Comparison of ENCODE assay signal across 1 cellular context in the genomic region with DNA sequence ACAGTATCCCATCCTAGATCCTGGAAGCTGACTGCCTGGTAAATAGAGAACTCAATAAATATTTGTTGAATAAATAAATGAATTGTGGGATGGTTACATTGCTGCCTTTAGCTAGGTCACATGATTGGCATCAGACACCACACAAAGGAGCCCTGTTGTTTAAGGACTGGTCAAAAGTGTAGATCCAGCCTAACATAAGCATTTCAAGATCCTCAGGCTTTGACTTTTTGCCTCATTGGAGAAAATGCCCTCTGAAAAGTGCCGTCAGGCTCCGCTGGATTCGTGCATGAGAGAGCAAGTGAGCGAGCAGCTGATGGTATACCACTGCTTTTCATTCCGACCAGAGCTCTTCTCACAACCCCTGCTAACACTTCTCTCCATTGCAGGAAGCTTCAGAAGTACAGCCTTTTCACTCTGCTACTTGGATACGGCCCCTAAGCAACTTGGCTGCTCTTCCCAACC.
TF ChIP-seq lines count a peak whose summit lies in the region.

No MANE protein-coding gene starts in this region.

TF ChIP-seq in HepG2, 621 proteins besides CTCF, POLR2A, EP300 and RAD21 (continued from another document and continues in another):
- TF ChIP-seq, protein P1, sequence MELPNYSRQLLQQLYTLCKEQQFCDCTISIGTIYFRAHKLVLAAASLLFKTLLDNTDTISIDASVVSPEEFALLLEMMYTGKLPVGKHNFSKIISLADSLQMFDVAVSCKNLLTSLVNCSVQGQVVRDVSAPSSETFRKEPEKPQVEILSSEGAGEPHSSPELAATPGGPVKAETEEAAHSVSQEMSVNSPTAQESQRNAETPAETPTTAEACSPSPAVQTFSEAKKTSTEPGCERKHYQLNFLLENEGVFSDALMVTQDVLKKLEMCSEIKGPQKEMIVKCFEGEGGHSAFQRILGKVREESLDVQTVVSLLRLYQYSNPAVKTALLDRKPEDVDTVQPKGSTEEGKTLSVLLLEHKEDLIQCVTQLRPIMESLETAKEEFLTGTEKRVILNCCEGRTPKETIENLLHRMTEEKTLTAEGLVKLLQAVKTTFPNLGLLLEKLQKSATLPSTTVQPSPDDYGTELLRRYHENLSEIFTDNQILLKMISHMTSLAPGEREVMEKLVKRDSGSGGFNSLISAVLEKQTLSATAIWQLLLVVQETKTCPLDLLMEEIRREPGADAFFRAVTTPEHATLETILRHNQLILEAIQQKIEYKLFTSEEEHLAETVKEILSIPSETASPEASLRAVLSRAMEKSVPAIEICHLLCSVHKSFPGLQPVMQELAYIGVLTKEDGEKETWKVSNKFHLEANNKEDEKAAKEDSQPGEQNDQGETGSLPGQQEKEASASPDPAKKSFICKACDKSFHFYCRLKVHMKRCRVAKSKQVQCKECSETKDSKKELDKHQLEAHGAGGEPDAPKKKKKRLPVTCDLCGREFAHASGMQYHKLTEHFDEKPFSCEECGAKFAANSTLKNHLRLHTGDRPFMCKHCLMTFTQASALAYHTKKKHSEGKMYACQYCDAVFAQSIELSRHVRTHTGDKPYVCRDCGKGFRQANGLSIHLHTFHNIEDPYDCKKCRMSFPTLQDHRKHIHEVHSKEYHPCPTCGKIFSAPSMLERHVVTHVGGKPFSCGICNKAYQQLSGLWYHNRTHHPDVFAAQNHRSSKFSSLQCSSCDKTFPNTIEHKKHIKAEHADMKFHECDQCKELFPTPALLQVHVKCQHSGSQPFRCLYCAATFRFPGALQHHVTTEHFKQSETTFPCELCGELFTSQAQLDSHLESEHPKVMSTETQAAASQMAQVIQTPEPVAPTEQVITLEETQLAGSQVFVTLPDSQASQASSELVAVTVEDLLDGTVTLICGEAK (IDR thresholded peaks at IDR 0.05) = no peak
- TF ChIP-seq, protein P1 (CRISPR knock-in tag; IDR thresholded peaks at IDR 0.05) = no peak
- TF ChIP-seq, protein P2, sequence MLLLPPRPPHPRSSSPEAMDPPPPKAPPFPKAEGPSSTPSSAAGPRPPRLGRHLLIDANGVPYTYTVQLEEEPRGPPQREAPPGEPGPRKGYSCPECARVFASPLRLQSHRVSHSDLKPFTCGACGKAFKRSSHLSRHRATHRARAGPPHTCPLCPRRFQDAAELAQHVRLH (CRISPR knock-in tag; IDR thresholded peaks at IDR 0.05; ENCODE audit: borderline replicate concordance, low read depth) = no peak
- TF ChIP-seq ARID2 (CRISPR knock-in tag; IDR thresholded peaks at IDR 0.05; ENCODE audit: borderline replicate concordance) = no peak
- TF ChIP-seq EED (CRISPR knock-in tag; IDR thresholded peaks at IDR 0.05) = no peak
- 0 out of 2 replicates have a peak, but pooled peaks have one; percentile 9 for TF ChIP-seq REPIN1 (CRISPR knock-in tag; IDR thresholded peaks at IDR 0.05; ENCODE audit: borderline replicate concordance, low read depth)
- TF ChIP-seq, protein P3, sequence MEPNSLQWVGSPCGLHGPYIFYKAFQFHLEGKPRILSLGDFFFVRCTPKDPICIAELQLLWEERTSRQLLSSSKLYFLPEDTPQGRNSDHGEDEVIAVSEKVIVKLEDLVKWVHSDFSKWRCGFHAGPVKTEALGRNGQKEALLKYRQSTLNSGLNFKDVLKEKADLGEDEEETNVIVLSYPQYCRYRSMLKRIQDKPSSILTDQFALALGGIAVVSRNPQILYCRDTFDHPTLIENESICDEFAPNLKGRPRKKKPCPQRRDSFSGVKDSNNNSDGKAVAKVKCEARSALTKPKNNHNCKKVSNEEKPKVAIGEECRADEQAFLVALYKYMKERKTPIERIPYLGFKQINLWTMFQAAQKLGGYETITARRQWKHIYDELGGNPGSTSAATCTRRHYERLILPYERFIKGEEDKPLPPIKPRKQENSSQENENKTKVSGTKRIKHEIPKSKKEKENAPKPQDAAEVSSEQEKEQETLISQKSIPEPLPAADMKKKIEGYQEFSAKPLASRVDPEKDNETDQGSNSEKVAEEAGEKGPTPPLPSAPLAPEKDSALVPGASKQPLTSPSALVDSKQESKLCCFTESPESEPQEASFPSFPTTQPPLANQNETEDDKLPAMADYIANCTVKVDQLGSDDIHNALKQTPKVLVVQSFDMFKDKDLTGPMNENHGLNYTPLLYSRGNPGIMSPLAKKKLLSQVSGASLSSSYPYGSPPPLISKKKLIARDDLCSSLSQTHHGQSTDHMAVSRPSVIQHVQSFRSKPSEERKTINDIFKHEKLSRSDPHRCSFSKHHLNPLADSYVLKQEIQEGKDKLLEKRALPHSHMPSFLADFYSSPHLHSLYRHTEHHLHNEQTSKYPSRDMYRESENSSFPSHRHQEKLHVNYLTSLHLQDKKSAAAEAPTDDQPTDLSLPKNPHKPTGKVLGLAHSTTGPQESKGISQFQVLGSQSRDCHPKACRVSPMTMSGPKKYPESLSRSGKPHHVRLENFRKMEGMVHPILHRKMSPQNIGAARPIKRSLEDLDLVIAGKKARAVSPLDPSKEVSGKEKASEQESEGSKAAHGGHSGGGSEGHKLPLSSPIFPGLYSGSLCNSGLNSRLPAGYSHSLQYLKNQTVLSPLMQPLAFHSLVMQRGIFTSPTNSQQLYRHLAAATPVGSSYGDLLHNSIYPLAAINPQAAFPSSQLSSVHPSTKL (CRISPR knock-in tag; IDR thresholded peaks at IDR 0.05) = peak; percentile 55; the same call in 1 of the 2 replicates
- TF ChIP-seq, protein P4, sequence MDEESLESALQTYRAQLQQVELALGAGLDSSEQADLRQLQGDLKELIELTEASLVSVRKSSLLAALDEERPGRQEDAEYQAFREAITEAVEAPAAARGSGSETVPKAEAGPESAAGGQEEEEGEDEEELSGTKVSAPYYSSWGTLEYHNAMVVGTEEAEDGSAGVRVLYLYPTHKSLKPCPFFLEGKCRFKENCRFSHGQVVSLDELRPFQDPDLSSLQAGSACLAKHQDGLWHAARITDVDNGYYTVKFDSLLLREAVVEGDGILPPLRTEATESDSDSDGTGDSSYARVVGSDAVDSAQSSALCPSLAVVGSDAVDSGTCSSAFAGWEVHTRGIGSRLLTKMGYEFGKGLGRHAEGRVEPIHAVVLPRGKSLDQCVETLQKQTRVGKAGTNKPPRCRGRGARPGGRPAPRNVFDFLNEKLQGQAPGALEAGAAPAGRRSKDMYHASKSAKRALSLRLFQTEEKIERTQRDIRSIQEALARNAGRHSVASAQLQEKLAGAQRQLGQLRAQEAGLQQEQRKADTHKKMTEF (CRISPR knock-in tag; IDR thresholded peaks at IDR 0.05) = 0 out of 2 replicates have a peak, but pooled peaks have one; percentile 22
- TF ChIP-seq, protein P5, sequence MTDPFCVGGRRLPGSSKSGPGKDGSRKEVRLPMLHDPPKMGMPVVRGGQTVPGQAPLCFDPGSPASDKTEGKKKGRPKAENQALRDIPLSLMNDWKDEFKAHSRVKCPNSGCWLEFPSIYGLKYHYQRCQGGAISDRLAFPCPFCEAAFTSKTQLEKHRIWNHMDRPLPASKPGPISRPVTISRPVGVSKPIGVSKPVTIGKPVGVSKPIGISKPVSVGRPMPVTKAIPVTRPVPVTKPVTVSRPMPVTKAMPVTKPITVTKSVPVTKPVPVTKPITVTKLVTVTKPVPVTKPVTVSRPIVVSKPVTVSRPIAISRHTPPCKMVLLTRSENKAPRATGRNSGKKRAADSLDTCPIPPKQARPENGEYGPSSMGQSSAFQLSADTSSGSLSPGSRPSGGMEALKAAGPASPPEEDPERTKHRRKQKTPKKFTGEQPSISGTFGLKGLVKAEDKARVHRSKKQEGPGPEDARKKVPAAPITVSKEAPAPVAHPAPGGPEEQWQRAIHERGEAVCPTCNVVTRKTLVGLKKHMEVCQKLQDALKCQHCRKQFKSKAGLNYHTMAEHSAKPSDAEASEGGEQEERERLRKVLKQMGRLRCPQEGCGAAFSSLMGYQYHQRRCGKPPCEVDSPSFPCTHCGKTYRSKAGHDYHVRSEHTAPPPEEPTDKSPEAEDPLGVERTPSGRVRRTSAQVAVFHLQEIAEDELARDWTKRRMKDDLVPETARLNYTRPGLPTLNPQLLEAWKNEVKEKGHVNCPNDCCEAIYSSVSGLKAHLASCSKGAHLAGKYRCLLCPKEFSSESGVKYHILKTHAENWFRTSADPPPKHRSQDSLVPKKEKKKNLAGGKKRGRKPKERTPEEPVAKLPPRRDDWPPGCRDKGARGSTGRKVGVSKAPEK (CRISPR knock-in tag; IDR thresholded peaks at IDR 0.05; ENCODE audit: borderline replicate concordance) = no peak
- TF ChIP-seq ZNF30 (CRISPR knock-in tag; IDR thresholded peaks at IDR 0.05) = no peak
- TF ChIP-seq KAT8 (CRISPR knock-in tag; IDR thresholded peaks at IDR 0.05) = 0 out of 2 replicates have a peak, but pooled peaks have one; percentile 29
- no peak for TF ChIP-seq ZNF598 (CRISPR knock-in tag; IDR thresholded peaks at IDR 0.05; ENCODE audit: borderline replicate concordance)
- TF ChIP-seq, protein P6, sequence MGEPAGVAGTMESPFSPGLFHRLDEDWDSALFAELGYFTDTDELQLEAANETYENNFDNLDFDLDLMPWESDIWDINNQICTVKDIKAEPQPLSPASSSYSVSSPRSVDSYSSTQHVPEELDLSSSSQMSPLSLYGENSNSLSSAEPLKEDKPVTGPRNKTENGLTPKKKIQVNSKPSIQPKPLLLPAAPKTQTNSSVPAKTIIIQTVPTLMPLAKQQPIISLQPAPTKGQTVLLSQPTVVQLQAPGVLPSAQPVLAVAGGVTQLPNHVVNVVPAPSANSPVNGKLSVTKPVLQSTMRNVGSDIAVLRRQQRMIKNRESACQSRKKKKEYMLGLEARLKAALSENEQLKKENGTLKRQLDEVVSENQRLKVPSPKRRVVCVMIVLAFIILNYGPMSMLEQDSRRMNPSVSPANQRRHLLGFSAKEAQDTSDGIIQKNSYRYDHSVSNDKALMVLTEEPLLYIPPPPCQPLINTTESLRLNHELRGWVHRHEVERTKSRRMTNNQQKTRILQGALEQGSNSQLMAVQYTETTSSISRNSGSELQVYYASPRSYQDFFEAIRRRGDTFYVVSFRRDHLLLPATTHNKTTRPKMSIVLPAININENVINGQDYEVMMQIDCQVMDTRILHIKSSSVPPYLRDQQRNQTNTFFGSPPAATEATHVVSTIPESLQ (CRISPR knock-in tag; conservative IDR thresholded peaks at IDR 0.05) = no peak
- TF ChIP-seq, protein P7, sequence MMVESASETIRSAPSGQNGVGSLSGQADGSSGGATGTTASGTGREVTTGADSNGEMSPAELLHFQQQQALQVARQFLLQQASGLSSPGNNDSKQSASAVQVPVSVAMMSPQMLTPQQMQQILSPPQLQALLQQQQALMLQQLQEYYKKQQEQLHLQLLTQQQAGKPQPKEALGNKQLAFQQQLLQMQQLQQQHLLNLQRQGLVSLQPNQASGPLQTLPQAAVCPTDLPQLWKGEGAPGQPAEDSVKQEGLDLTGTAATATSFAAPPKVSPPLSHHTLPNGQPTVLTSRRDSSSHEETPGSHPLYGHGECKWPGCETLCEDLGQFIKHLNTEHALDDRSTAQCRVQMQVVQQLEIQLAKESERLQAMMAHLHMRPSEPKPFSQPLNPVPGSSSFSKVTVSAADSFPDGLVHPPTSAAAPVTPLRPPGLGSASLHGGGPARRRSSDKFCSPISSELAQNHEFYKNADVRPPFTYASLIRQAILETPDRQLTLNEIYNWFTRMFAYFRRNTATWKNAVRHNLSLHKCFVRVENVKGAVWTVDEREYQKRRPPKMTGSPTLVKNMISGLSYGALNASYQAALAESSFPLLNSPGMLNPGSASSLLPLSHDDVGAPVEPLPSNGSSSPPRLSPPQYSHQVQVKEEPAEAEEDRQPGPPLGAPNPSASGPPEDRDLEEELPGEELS (CRISPR knock-in tag; IDR thresholded peaks at IDR 0.05) = peak; percentile 79
